ENCODE assay signal across 14 cellular contexts in the genomic region with DNA sequence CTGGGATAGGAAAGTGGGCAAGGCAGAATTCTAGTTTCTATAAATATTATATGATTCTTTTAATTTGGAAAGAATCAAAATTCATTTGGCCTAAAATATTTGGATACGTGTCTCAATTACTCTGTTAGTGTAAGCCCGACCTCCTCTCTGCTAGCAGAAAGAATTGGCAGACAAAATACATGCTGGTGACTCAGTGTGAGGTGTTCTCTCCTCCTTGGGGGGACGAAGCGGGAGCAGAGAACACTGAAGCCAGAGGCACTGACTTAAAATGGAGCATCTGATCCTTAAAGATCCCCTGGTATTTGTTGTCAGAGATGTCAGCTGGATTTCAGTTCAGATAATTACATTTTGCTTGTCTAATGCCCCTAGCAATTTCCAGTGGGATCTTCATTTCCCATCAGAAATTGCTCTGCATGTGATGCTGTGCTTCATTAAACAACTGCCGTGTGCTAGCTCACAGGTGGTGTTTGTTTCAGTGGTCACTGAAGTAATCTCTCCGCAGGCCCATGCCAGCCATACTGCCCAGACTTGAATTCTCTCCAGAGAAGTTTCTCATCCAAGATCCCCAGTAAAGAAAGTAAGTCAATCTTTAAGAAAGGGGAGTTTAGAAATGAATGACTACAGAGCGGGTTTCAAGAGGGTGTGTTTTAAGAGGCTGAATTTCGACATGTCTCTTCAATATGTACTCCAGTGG.
A peak's percentile ranks its signal among the peaks of the same experiment; 100 is the strongest.
DNase-seq lines count a peak whose midpoint lies in the region; TF ChIP-seq lines count a peak whose summit lies in the region.
"Had no signal": no experiment of that assay in that cellular context is flagged by ENCODE, and none has a peak within 500 bp of the region (broad histone marks: within the 10 kb centered on the region; RNA-seq: fewer than 3 reads in every experiment).

No MANE protein-coding gene starts in this region.

- no peak overlapping the region for H3K4me3 Mint-ChIP-seq in Calu3 (ENCODE audit: low read depth, unreplicated experiment)
- H3K4me3 Mint-ChIP-seq: activated naive CD8-positive, alpha-beta T cell treated with anti-CD3 and anti-CD28 coated beads, Interleukin-2, amount 10 ng/mL, durations not matched to agents 7 days and 5 days; natural killer cell treated with Interleukin-12 subunit alpha and Interleukin-12 subunit beta and Interleukin-15 and Interleukin-18, amount 100 ng/mL, for 72 hours; stimulated activated memory B cell treated with anti-CD40 and anti-IgM and Interleukin-4, amounts not matched to agents 10 μg/mL and 1 μg/mL and 100 μg/mL, for 72 hours had no signal

- no peak for TF ChIP-seq CTCF in Calu3 (IDR thresholded peaks at IDR 0.05; ENCODE audit: unreplicated experiment)

- BruUV-seq in Calu3 (replicated peaks; lab: Mats Ljungman, UMichigan), result no TSS peak

- no peaks in the 10 kb centered on the region for H3K4me1 Mint-ChIP-seq in Calu3 (ENCODE audit: low read depth, unreplicated experiment)
- H3K4me1 Mint-ChIP-seq: activated naive CD8-positive, alpha-beta T cell treated with anti-CD3 and anti-CD28 coated beads, Interleukin-2, amount 10 ng/mL, durations not matched to agents 7 days and 5 days; stimulated activated memory B cell treated with anti-CD40 and anti-IgM and Interleukin-4, amounts not matched to agents 10 μg/mL and 1 μg/mL and 100 μg/mL, for 72 hours had no signal

- H3K9me3 Mint-ChIP-seq in Calu3 (ENCODE audit: low read depth, unreplicated experiment), result no peaks in the 10 kb centered on the region
- H3K9me3 Mint-ChIP-seq: activated naive CD8-positive, alpha-beta T cell treated with anti-CD3 and anti-CD28 coated beads, Interleukin-2, amount 10 ng/mL, durations not matched to agents 7 days and 5 days; stimulated activated memory B cell treated with anti-CD40 and anti-IgM and Interleukin-4, amounts not matched to agents 10 μg/mL and 1 μg/mL and 100 μg/mL, for 72 hours had no signal

- DNase-seq in GM04504 (ENCODE audit: low read depth) (peak; percentile 1), RKO (ENCODE audit: low spot score) (peak; percentile 64), epithelial cell of prostate (ENCODE audit: low read depth, low spot score) (peak; percentile 26), non-pigmented ciliary epithelial cell (ENCODE audit: low read depth) (peak; percentile 18), HT-29 (ENCODE audit: low spot score) (no peak), islet precursor cell (no peak), Calu3 (no peak)
- DNase-seq in stimulated activated CD4-positive, alpha-beta T cell treated with anti-CD3 and anti-CD28 coated beads, Interleukin-15, amount 100 ng/mL, for 24 hours, result no peak
- DNase-seq: activated CD8-positive, alpha-beta memory T cell treated with anti-CD3 and anti-CD28 coated beads for 24 hours; activated naive CD8-positive, alpha-beta T cell treated with anti-CD3 and anti-CD28 coated beads, Interleukin-2, amount 10 ng/mL, durations not matched to agents 7 days and 5 days; NCI-H1092; T-helper 2 cell had no signal

- H3K27me3 Mint-ChIP-seq in Calu3 (ENCODE audit: unreplicated experiment), result no peaks in the 10 kb centered on the region
- H3K27me3 Mint-ChIP-seq: activated naive CD8-positive, alpha-beta T cell treated with anti-CD3 and anti-CD28 coated beads, Interleukin-2, amount 10 ng/mL, durations not matched to agents 7 days and 5 days; natural killer cell treated with Interleukin-12 subunit alpha and Interleukin-12 subunit beta and Interleukin-15 and Interleukin-18, amount 100 ng/mL, for 72 hours; stimulated activated memory B cell treated with anti-CD40 and anti-IgM and Interleukin-4, amounts not matched to agents 10 μg/mL and 1 μg/mL and 100 μg/mL, for 72 hours had no signal

- H3K27ac Mint-ChIP-seq in Calu3 (ENCODE audit: unreplicated experiment), result no peak overlapping the region
- H3K27ac Mint-ChIP-seq: activated naive CD8-positive, alpha-beta T cell treated with anti-CD3 and anti-CD28 coated beads, Interleukin-2, amount 10 ng/mL, durations not matched to agents 7 days and 5 days; natural killer cell treated with Interleukin-12 subunit alpha and Interleukin-12 subunit beta and Interleukin-15 and Interleukin-18, amount 100 ng/mL, for 72 hours; stimulated activated memory B cell treated with anti-CD40 and anti-IgM and Interleukin-4, amounts not matched to agents 10 μg/mL and 1 μg/mL and 100 μg/mL, for 72 hours had no signal

- H3K36me3 Mint-ChIP-seq in Calu3 (ENCODE audit: insufficient read depth, unreplicated experiment), result no peaks in the 10 kb centered on the region
- H3K36me3 Mint-ChIP-seq: activated naive CD8-positive, alpha-beta T cell treated with anti-CD3 and anti-CD28 coated beads, Interleukin-2, amount 10 ng/mL, durations not matched to agents 7 days and 5 days; natural killer cell treated with Interleukin-12 subunit alpha and Interleukin-12 subunit beta and Interleukin-15 and Interleukin-18, amount 100 ng/mL, for 72 hours; stimulated activated memory B cell treated with anti-CD40 and anti-IgM and Interleukin-4, amounts not matched to agents 10 μg/mL and 1 μg/mL and 100 μg/mL, for 72 hours had no signal

- peak overlapping the region; percentile 20 for H3K27ac ChIP-seq in epithelial cell of prostate

- intact Hi-C loops in Calu3 (cut with micrococcal nuclease; ENCODE audit: unreplicated experiment), result no loop called here

- CTCF ChIA-PET in Calu3 (lab: Charles Lee), result no interaction called here

Comparison
In these comparisons a context has a peak if more than half of its experiments do, and no peak if none do; other contexts are left out.
1. DNase-seq: peak in GM04504 (single experiment), RKO (single experiment), epithelial cell of prostate (single experiment) and non-pigmented ciliary epithelial cell (single experiment); none in stimulated activated CD4-positive, alpha-beta T cell treated with anti-CD3 and anti-CD28 coated beads, Interleukin-15, amount 100 ng/mL, for 24 hours (single experiment), HT-29 (single experiment), islet precursor cell (single experiment) and Calu3 (single experiment).